Comparison of ENCODE assay signal across 11 cellular contexts in genomic region chr4:54386693-54387092, GRCh38.
"Had no signal": no experiment of that assay in that cellular context is flagged by ENCODE, and none has a peak within 500 bp of the region (broad histone marks: within the 10 kb centered on the region; RNA-seq: fewer than 3 reads in every experiment).

No MANE protein-coding gene starts in this region.

- FAIRE-seq: H1, H54 had no signal

- H3K36me3 ChIP-seq: HAP-1 had no signal

- H3K9me3 ChIP-seq: HAP-1 had no signal

- DNase-seq: GM23248, GOT3, H7, H9, HCEC 1CT, HFFc6 had no signal

- H3K4me2 ChIP-seq: GM23338 had no signal

- H3K9ac ChIP-seq: GM23248 had no signal

- H2AFZ ChIP-seq: GM23248, GM23338 had no signal

- H3K27ac ChIP-seq: GM23248 had no signal

- H3K4me3 ChIP-seq: GM23248, GM23338, HAP-1 had no signal

- ATAC-seq: GM23338, HCT116 had no signal

- H3K4me1 ChIP-seq: HAP-1 had no signal
